33 cellular contexts compared by ENCODE assay signal in the genomic region with DNA sequence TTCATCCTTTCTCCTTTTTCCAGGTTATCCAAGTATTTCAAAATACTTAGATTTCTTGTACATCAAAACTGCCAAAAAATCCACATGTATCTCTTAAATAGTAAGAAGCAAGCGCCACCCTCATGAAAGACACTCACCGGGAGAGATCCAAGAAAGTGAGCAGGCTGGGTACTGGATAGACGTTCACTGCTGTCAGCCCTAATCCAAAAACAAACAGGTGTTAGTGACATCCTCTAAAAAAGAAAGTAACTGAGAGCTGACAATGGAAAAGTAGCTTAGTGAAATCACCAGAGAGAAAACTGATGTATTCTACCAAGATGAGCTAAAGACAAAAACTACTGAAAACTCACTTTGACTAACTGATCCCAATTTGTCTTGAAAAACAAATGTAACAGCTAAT. TPM values are rescaled to one million over a fixed set of nuclear protein-coding genes. Genes with fewer than 3 reads are reported as not detected.
"Had no signal": no experiment of that assay in that cellular context is flagged by ENCODE, and none has a peak within 500 bp of the region (broad histone marks: within the 10 kb centered on the region; RNA-seq: fewer than 3 reads in every experiment).

No MANE protein-coding gene starts in this region.

- H3K27me3 ChIP-seq: adrenal gland, body of pancreas, colonic mucosa, esophagus squamous epithelium, gastroesophageal sphincter had no signal

- DNase-seq: activated B cell treated with CpG ODN at 0.5 μM for 24 hours; activated CD4-positive, alpha-beta T cell treated with anti-CD3 and anti-CD28 coated beads for 48 hours; activated CD4-positive, alpha-beta T cell treated with anti-CD3 and anti-CD28 coated beads, Interleukin-2, amount 50 U/mL, for 1 hour; activated CD4-positive, alpha-beta T cell treated with anti-CD3 and anti-CD28 coated beads, Interleukin-2, amount 50 U/mL, for 48 hours; activated CD8-positive, alpha-beta memory T cell treated with anti-CD3 and anti-CD28 coated beads for 24 hours; activated CD8-positive, alpha-beta T cell treated with anti-CD3 and anti-CD28 coated beads for 36 hours; activated effector memory CD4-positive, alpha-beta T cell treated with anti-CD3 and anti-CD28 coated beads, Interleukin-2, amount 50 U/mL, for 16 hours; activated naive CD4-positive, alpha-beta T cell treated with anti-CD3 and anti-CD28 coated beads for 36 hours; activated naive CD8-positive, alpha-beta T cell treated with anti-CD3 and anti-CD28 coated beads for 36 hours; activated naive CD8-positive, alpha-beta T cell treated with anti-CD3 and anti-CD28 coated beads, Interleukin-2, amount 50 U/mL, for 24 hours; activated T-cell treated with anti-CD3 and anti-CD28 coated beads, Interleukin-2, amount 50 U/mL, for 4 hours; adrenal gland; amygdala; aorta; body of pancreas; central memory CD4-positive, alpha-beta T cell; cerebellar nuclear complex; colonic mucosa; effector CD8-positive, alpha-beta T cell; esophagus squamous epithelium; foreskin melanocyte; T1000; WERI-Rb-1 had no signal

- H3K27ac Mint-ChIP-seq: activated B cell treated with CpG ODN at 0.5 μM for 24 hours; activated CD8-positive, alpha-beta T cell treated with anti-CD3 and anti-CD28 coated beads for 36 hours; activated naive CD4-positive, alpha-beta T cell treated with anti-CD3 and anti-CD28 coated beads for 36 hours; activated naive CD4-positive, alpha-beta T cell treated with anti-CD3 and anti-CD28 coated beads, Interleukin-2, amount 50 U/mL, for 24 hours; activated naive CD8-positive, alpha-beta T cell treated with anti-CD3 and anti-CD28 coated beads for 36 hours; activated naive CD8-positive, alpha-beta T cell treated with anti-CD3 and anti-CD28 coated beads, Interleukin-2, amount 50 U/mL, for 24 hours; activated T-helper 2 cell treated with anti-CD3 and anti-CD28 coated beads, Interferon-gamma antibody, Interleukin-2, Interleukin-4, amounts not matched to agents 10 μg/mL and 5 μg/mL and 100 μg/mL, durations not matched to agents 14 hours and 24 hours and 36 hours; T-helper 1 cell treated with Interleukin-12 subunit alpha and Interleukin-12 subunit beta and Interleukin-4 antibody, amounts not matched to agents 30 μg/mL and 1 μg/mL, for 36 hours; T-helper 2 cell treated with Interferon-gamma antibody and Interleukin-4, amounts not matched to agents 5 μg/mL and 100 μg/mL, for 36 hours had no signal

- ATAC-seq: activated CD4-positive, CD25-positive, alpha-beta regulatory T cell treated with anti-CD3 and anti-CD28 coated beads, Interleukin-2, amount 50 U/mL, for 24 hours; activated CD8-positive, alpha-beta T cell treated with anti-CD3 and anti-CD28 coated beads for 36 hours; activated naive CD8-positive, alpha-beta T cell treated with anti-CD3 and anti-CD28 coated beads, Interleukin-2, amount 50 U/mL, for 24 hours; activated T-cell treated with anti-CD3 and anti-CD28 coated beads, Interleukin-2, amount 50 U/mL, for 4 hours; body of pancreas; gastroesophageal sphincter had no signal

- H3K4me1 ChIP-seq: adrenal gland, esophagus squamous epithelium, gastroesophageal sphincter had no signal

- H3K27me3 Mint-ChIP-seq: activated B cell treated with CpG ODN at 0.5 μM for 24 hours; activated CD8-positive, alpha-beta T cell treated with anti-CD3 and anti-CD28 coated beads for 36 hours; activated naive CD4-positive, alpha-beta T cell treated with anti-CD3 and anti-CD28 coated beads, Interleukin-2, amount 50 U/mL, for 24 hours; activated naive CD8-positive, alpha-beta T cell treated with anti-CD3 and anti-CD28 coated beads for 36 hours; activated naive CD8-positive, alpha-beta T cell treated with anti-CD3 and anti-CD28 coated beads, Interleukin-2, amount 50 U/mL, for 24 hours had no signal

- H3K4me3 ChIP-seq: adrenal gland, body of pancreas, colonic mucosa, esophagus squamous epithelium, gastroesophageal sphincter had no signal

- H3K4me3 Mint-ChIP-seq: activated B cell treated with CpG ODN at 0.5 μM for 24 hours; activated CD8-positive, alpha-beta T cell treated with anti-CD3 and anti-CD28 coated beads for 36 hours; activated naive CD4-positive, alpha-beta T cell treated with anti-CD3 and anti-CD28 coated beads for 36 hours; activated naive CD4-positive, alpha-beta T cell treated with anti-CD3 and anti-CD28 coated beads, Interleukin-2, amount 50 U/mL, for 24 hours; activated naive CD8-positive, alpha-beta T cell treated with anti-CD3 and anti-CD28 coated beads for 36 hours; activated naive CD8-positive, alpha-beta T cell treated with anti-CD3 and anti-CD28 coated beads, Interleukin-2, amount 50 U/mL, for 24 hours; activated T-cell treated with anti-CD3 and anti-CD28 coated beads, Interleukin-2, amount 50 U/mL, for 4 hours; T-helper 1 cell treated with Interleukin-12 subunit alpha and Interleukin-12 subunit beta and Interleukin-4 antibody, amounts not matched to agents 30 μg/mL and 1 μg/mL, for 36 hours; T-helper 2 cell treated with Interferon-gamma antibody and Interleukin-4, amounts not matched to agents 5 μg/mL and 100 μg/mL, for 36 hours had no signal

- H3K4me1 Mint-ChIP-seq: activated B cell treated with CpG ODN at 0.5 μM for 24 hours; activated naive CD4-positive, alpha-beta T cell treated with anti-CD3 and anti-CD28 coated beads, Interleukin-2, amount 50 U/mL, for 24 hours; activated naive CD8-positive, alpha-beta T cell treated with anti-CD3 and anti-CD28 coated beads for 36 hours had no signal

- H3K9me3 Mint-ChIP-seq: activated B cell treated with CpG ODN at 0.5 μM for 24 hours; activated CD8-positive, alpha-beta T cell treated with anti-CD3 and anti-CD28 coated beads for 36 hours; activated naive CD4-positive, alpha-beta T cell treated with anti-CD3 and anti-CD28 coated beads for 36 hours; activated naive CD4-positive, alpha-beta T cell treated with anti-CD3 and anti-CD28 coated beads, Interleukin-2, amount 50 U/mL, for 24 hours; activated naive CD8-positive, alpha-beta T cell treated with anti-CD3 and anti-CD28 coated beads for 36 hours; activated naive CD8-positive, alpha-beta T cell treated with anti-CD3 and anti-CD28 coated beads, Interleukin-2, amount 50 U/mL, for 24 hours; activated T-cell treated with anti-CD3 and anti-CD28 coated beads, Interleukin-2, amount 50 U/mL, for 4 hours; activated T-helper 2 cell treated with anti-CD3 and anti-CD28 coated beads, Interferon-gamma antibody, Interleukin-2, Interleukin-4, amounts not matched to agents 10 μg/mL and 5 μg/mL and 100 μg/mL, durations not matched to agents 14 hours and 24 hours and 36 hours; T-helper 1 cell treated with Interleukin-12 subunit alpha and Interleukin-12 subunit beta and Interleukin-4 antibody, amounts not matched to agents 30 μg/mL and 1 μg/mL, for 36 hours; T-helper 2 cell treated with Interferon-gamma antibody and Interleukin-4, amounts not matched to agents 5 μg/mL and 100 μg/mL, for 36 hours had no signal

- H3K9me3 ChIP-seq: adrenal gland, body of pancreas, colonic mucosa, esophagus squamous epithelium, gastroesophageal sphincter had no signal

- H3K27ac ChIP-seq: adrenal gland, body of pancreas, colonic mucosa, epithelial cell of prostate, esophagus squamous epithelium, gastroesophageal sphincter, WERI-Rb-1 had no signal

RNA-seq across cellular contexts. Expression of a gene that starts 46.1 kb away (rescaled TPM):
- total RNA-seq: activated B cell treated with CpG ODN at 0.5 μM for 24 hours; activated CD8-positive, alpha-beta T cell treated with anti-CD3 and anti-CD28 coated beads for 36 hours; activated naive CD4-positive, alpha-beta T cell treated with anti-CD3 and anti-CD28 coated beads for 36 hours; activated naive CD8-positive, alpha-beta T cell treated with anti-CD3 and anti-CD28 coated beads for 36 hours; activated T-helper 2 cell treated with anti-CD3 and anti-CD28 coated beads, Interferon-gamma antibody, Interleukin-2, Interleukin-4, amounts not matched to agents 10 μg/mL and 5 μg/mL and 100 μg/mL, durations not matched to agents 14 hours and 24 hours and 36 hours; aorta; endothelial cell of umbilical vein; fibroblast of lung; fibroblast of villous mesenchyme had no signal
- polyA plus RNA-seq: endothelial cell of umbilical vein, fibroblast of lung had no signal
